Comparison of ENCODE assay signal across 24 cellular contexts in the genomic region with DNA sequence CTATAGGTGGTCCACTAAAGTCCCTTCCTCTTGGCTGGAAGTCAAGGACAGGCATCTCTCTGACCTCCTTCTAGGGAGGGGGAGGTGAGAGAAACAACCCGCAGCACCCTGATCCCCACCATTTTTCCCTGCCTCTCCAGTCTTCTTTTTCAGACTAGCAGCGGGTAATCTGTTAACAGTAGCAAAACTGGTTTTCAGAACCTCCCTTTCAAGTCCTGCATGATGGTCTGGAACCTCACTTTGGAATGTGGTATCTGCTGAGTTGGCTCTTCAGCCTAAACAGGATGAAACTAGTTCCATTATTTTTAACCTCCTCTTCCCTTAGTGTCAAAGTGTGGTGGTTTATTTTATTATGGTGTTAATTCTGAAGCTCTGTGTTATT.
DNase-seq lines count a peak whose midpoint lies in the region; ATAC-seq, FAIRE-seq and TF ChIP-seq lines count a peak whose summit lies in the region.
"Had no signal": no experiment of that assay in that cellular context is flagged by ENCODE, and none has a peak within 500 bp of the region (broad histone marks: within the 10 kb centered on the region; RNA-seq: fewer than 3 reads in every experiment).

No MANE protein-coding gene starts in this region.

- no peaks in the 10 kb centered on the region for H3K36me3 ChIP-seq in HepG2 (replicated peaks in 1 of 2; ENCODE audit: control insufficient read depth in 1 of 2, insufficient read depth in 2 of 2, low read length in 2 of 2)
- H3K36me3 ChIP-seq in right lobe of liver = no peaks in the 10 kb centered on the region
- H3K36me3 ChIP-seq: BE2C, Peyer's patch had no signal

- BruUV-seq in HepG2 (replicated peaks; lab: Mats Ljungman, UMichigan) = no TSS peak

- CTCF ChIA-PET in HepG2 (lab: Yijun Ruan, JAX; ENCODE audit: low intra/inter-chr PET ratio, low total read pairs) = no interaction called here

- ATAC-seq in HepG2 = no peak
- no peak for ATAC-seq in right lobe of liver

- no peaks in the 10 kb centered on the region for H3K79me2 ChIP-seq in HepG2 (ENCODE audit: insufficient read depth, low read length)

- in situ Hi-C loops in HepG2 (cut with HindIII; ENCODE audit: extremely low pct_ligation_motif_present, low pct_unique_long_range_greater_than_20kb) = no loop called here

- H3K27ac ChIP-seq in HepG2 (ENCODE audit: extremely low read length, insufficient read depth, low read length) (no peak overlapping the region), right lobe of liver (no peak overlapping the region)
- H3K27ac ChIP-seq: 22Rv1 had no signal

- DNase-seq in HepG2 (ENCODE audit: low spot score) (no peak), right lobe of liver (no peak), epithelial cell of esophagus (ENCODE audit: low read depth) (peak; percentile 81), kidney tubule cell (ENCODE audit: low spot score) (peak; percentile 16), NCI-H128 (lab: John Stamatoyannopoulos, UW; ENCODE audit: unreplicated experiment) (no peak), HUDEP-2 (lab: John Stamatoyannopoulos, UW; ENCODE audit: unreplicated experiment in 76 of 76) (no peak), DMS153 treated with DMSO at 0.1 percent for 48 hours (lab: John Stamatoyannopoulos, UW; ENCODE audit: unreplicated experiment) (no peak)
- DNase-seq in NK-92 treated with Interleukin-12 subunit alpha and Interleukin-12 subunit beta, amount 100 ng/mL, for 24 hours (lab: John Stamatoyannopoulos, UW) = no peak
- DNase-seq: ACHN; BE2C; CD8-positive, alpha-beta memory T cell; DMS153; HCEC 1CT; Karpas-422; NCI-H1092 treated with DMSO at 0.1 percent for 48 hours; NCI-H146; NCI-H1930; NCI-H446; NCI-H526; Peyer's patch; SHP77 treated with DMSO at 0.1 percent for 48 hours had no signal

- H3K4me2 ChIP-seq in HepG2 (ENCODE audit: low read depth, low read length) = no peak overlapping the region

- FAIRE-seq in HepG2 (lab: Jason Lieb, UNC) = no peak
- FAIRE-seq: GM12892, H1 had no signal

- WGBS in HepG2 (ENCODE audit: low lambda C conversion rate) = 100% methylated on average over 2 of the region's 2 CpGs
- WGBS in right lobe of liver (ENCODE audit: insufficient coverage, low coverage, low lambda C conversion rate, missing lambda C conversion rate) = 94% methylated on average over 2 of the region's 2 CpGs

- no peaks in the 10 kb centered on the region for H4K20me1 ChIP-seq in HepG2 (ENCODE audit: insufficient read depth, low read length)

- TF ChIP-seq CTCF in HepG2 (CRISPR knock-in tag; IDR thresholded peaks at IDR 0.05) (no peak), right lobe of liver (IDR thresholded peaks at IDR 0.05) (no peak), epithelial cell of esophagus (IDR thresholded peaks at IDR 0.05; ENCODE audit: insufficient read depth, low read depth, low read length, missing control alignments) (no peak)

- H3K4me1 ChIP-seq in HepG2 (ENCODE audit: insufficient read depth, low read length) = peaks cover 25% of the 10 kb centered on the region
- H3K4me1 ChIP-seq in right lobe of liver = peaks cover 0 to 18% (median 0%) of the 10 kb centered on the region in 4 donors
- H3K4me1 ChIP-seq: BE2C had no signal

- POLR2A ChIA-PET in HepG2 (lab: Yijun Ruan, JAX) = no interaction called here

- TF ChIP-seq RAD21 in HepG2 (CRISPR knock-in tag; IDR thresholded peaks at IDR 0.05) = no peak

- H3K9me3 ChIP-seq in HepG2 (ENCODE audit: low read length) (no peaks in the 10 kb centered on the region), right lobe of liver (no peaks in the 10 kb centered on the region)
- H3K9me3 ChIP-seq: BE2C, Peyer's patch had no signal

- H3K9ac ChIP-seq in HepG2 (ENCODE audit: insufficient read depth, low read depth, low read length) = no peak overlapping the region

- no peak for TF ChIP-seq EP300 in HepG2 (IDR thresholded peaks at IDR 0.05; ENCODE audit: low read depth in 2 of 2, low read length in 2 of 2)
- TF ChIP-seq EP300 in HepG2 (CRISPR knock-in tag; IDR thresholded peaks at IDR 0.05; ENCODE audit: borderline replicate concordance) = no peak

- H2AFZ ChIP-seq in HepG2 (ENCODE audit: low read length) = no peak overlapping the region

- H3K4me3 ChIP-seq in HepG2 (replicated peaks in 1 of 3; ENCODE audit: insufficient read depth in 1 of 3, low read depth in 2 of 3, low read length in 3 of 3) = no peak overlapping the region
- no peak overlapping the region for H3K4me3 ChIP-seq in right lobe of liver
- H3K4me3 ChIP-seq in epithelial cell of esophagus (ENCODE audit: low read length) = no peak overlapping the region
- H3K4me3 ChIP-seq: Peyer's patch had no signal

- no peaks in the 10 kb centered on the region; a peak in 1 of 5 replicates for H3K27me3 ChIP-seq in HepG2 (ENCODE audit: control insufficient read depth in 1 of 2, insufficient read depth in 2 of 2, low read length in 2 of 2)
- H3K27me3 ChIP-seq in right lobe of liver = no peaks in the 10 kb centered on the region
- H3K27me3 ChIP-seq: Peyer's patch had no signal

- intact Hi-C loops in HepG2 (cut with micrococcal nuclease; ENCODE audit: unreplicated experiment) = no loop called here
- intact Hi-C loops in right lobe of liver (cut with DNase I) = no loop called here

- TF ChIP-seq POLR2A in HepG2 (IDR thresholded peaks at IDR 0.05; ENCODE audit: insufficient read depth in 1 of 2, low read depth in 2 of 2, low read length in 2 of 2) (no peak), right lobe of liver (IDR thresholded peaks at IDR 0.05) (no peak)

TF ChIP-seq in HepG2, 621 proteins besides CTCF, POLR2A, EP300 and RAD21:
- no peak for TF ChIP-seq FOSL1 (CRISPR knock-in tag; IDR thresholded peaks at IDR 0.05; ENCODE audit: borderline replicate concordance)
- peak in 1 of 2 experiments; percentile 13; a peak in 1 of 4 replicates for TF ChIP-seq MAFK (conservative IDR thresholded peaks at IDR 0.05 in 1 of 2, IDR thresholded peaks at IDR 0.05 in 1 of 2; ENCODE audit: low read length in 2 of 2)
- no peak for TF ChIP-seq RNF2 (conservative IDR thresholded peaks at IDR 0.05; ENCODE audit: low read depth)
- no peak for TF ChIP-seq ZNF317 (CRISPR knock-in tag; IDR thresholded peaks at IDR 0.05)
- no peak for TF ChIP-seq CREM (IDR thresholded peaks at IDR 0.05)
- TF ChIP-seq CREM (CRISPR knock-in tag; IDR thresholded peaks at IDR 0.05) = no peak
- TF ChIP-seq POGZ (CRISPR knock-in tag; IDR thresholded peaks at IDR 0.05) = no peak
- TF ChIP-seq GPBP1L1 (CRISPR knock-in tag; IDR thresholded peaks at IDR 0.05) = no peak
- no peak for TF ChIP-seq JUN (CRISPR knock-in tag; IDR thresholded peaks at IDR 0.05)
- TF ChIP-seq, protein P1, sequence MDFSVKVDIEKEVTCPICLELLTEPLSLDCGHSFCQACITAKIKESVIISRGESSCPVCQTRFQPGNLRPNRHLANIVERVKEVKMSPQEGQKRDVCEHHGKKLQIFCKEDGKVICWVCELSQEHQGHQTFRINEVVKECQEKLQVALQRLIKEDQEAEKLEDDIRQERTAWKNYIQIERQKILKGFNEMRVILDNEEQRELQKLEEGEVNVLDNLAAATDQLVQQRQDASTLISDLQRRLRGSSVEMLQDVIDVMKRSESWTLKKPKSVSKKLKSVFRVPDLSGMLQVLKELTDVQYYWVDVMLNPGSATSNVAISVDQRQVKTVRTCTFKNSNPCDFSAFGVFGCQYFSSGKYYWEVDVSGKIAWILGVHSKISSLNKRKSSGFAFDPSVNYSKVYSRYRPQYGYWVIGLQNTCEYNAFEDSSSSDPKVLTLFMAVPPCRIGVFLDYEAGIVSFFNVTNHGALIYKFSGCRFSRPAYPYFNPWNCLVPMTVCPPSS (IDR thresholded peaks at IDR 0.05) = no peak
- TF ChIP-seq, protein P2, sequence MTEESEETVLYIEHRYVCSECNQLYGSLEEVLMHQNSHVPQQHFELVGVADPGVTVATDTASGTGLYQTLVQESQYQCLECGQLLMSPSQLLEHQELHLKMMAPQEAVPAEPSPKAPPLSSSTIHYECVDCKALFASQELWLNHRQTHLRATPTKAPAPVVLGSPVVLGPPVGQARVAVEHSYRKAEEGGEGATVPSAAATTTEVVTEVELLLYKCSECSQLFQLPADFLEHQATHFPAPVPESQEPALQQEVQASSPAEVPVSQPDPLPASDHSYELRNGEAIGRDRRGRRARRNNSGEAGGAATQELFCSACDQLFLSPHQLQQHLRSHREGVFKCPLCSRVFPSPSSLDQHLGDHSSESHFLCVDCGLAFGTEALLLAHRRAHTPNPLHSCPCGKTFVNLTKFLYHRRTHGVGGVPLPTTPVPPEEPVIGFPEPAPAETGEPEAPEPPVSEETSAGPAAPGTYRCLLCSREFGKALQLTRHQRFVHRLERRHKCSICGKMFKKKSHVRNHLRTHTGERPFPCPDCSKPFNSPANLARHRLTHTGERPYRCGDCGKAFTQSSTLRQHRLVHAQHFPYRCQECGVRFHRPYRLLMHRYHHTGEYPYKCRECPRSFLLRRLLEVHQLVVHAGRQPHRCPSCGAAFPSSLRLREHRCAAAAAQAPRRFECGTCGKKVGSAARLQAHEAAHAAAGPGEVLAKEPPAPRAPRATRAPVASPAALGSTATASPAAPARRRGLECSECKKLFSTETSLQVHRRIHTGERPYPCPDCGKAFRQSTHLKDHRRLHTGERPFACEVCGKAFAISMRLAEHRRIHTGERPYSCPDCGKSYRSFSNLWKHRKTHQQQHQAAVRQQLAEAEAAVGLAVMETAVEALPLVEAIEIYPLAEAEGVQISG (CRISPR knock-in tag; IDR thresholded peaks at IDR 0.05) = no peak
- TF ChIP-seq MAFF (IDR thresholded peaks at IDR 0.05; ENCODE audit: low read depth, low read length) = 0 out of 2 replicates have a peak, but pooled peaks have one; percentile 19
- no peak for TF ChIP-seq EEA1 (CRISPR knock-in tag; IDR thresholded peaks at IDR 0.05; ENCODE audit: borderline replicate concordance)
- TF ChIP-seq FOXJ3 (CRISPR knock-in tag; IDR thresholded peaks at IDR 0.05; ENCODE audit: borderline replicate concordance) = no peak
TF ChIP-seq in HepG2: peak in this region for 2.

Comparison
In these comparisons a context has a peak if more than half of its experiments do, and no peak if none do; other contexts are left out.
1. DNase-seq: peak in epithelial cell of esophagus (single experiment) and kidney tubule cell (single experiment); none in HepG2 (single experiment), right lobe of liver (0 of 3), NK-92 treated with Interleukin-12 subunit alpha and Interleukin-12 subunit beta, amount 100 ng/mL, for 24 hours (single experiment), NCI-H128 (single experiment), HUDEP-2 (0 of 76) and DMS153 treated with DMSO at 0.1 percent for 48 hours (single experiment).